1 cellular context compared by ENCODE assay signal in the genomic region with DNA sequence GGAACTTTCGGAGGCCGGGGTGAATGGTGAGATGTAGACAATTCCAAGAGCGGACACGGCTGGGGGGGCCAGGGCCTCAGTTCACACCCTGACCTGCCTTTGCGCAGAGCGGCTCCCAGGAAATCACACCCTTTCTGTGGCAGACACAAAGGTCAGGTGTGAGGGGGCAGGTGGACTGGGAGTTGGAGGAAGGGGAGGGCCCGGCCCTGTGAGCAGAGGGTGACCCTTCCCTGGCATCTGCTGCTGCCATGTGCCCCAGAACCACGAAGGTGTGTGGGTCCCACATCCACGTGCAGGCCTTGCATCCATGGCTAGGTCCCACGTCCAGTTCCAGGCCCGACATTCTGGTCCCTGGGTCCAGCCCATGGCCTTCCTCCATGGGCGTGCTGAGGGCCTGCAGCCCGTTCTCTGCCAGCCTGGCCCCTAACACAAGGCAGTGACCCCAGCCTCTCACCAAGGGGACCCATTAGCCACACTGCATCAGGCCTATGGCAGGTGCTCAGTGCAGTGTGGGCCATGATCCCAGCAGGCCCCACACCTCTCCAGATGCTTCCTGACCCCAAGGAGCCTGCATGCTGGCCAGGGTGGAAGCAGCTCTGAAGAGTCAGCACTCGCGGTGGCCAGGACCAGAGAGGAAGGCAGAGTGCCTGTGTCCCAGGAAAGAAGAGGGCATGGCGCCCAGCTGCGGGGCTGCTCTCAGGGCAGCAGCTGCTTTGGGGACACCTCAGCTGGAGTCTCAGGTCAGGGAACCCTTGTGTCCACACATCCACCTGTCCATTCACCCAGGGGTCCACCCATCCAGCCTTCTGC.
TF ChIP-seq lines count a peak whose summit lies in the region.

No MANE protein-coding gene starts in this region.

TF ChIP-seq in HepG2, 621 proteins besides CTCF, POLR2A, EP300 and RAD21 (continued from another document):
- TF ChIP-seq, protein P1, sequence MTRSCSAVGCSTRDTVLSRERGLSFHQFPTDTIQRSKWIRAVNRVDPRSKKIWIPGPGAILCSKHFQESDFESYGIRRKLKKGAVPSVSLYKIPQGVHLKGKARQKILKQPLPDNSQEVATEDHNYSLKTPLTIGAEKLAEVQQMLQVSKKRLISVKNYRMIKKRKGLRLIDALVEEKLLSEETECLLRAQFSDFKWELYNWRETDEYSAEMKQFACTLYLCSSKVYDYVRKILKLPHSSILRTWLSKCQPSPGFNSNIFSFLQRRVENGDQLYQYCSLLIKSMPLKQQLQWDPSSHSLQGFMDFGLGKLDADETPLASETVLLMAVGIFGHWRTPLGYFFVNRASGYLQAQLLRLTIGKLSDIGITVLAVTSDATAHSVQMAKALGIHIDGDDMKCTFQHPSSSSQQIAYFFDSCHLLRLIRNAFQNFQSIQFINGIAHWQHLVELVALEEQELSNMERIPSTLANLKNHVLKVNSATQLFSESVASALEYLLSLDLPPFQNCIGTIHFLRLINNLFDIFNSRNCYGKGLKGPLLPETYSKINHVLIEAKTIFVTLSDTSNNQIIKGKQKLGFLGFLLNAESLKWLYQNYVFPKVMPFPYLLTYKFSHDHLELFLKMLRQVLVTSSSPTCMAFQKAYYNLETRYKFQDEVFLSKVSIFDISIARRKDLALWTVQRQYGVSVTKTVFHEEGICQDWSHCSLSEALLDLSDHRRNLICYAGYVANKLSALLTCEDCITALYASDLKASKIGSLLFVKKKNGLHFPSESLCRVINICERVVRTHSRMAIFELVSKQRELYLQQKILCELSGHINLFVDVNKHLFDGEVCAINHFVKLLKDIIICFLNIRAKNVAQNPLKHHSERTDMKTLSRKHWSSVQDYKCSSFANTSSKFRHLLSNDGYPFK (CRISPR knock-in tag; IDR thresholded peaks at IDR 0.05; ENCODE audit: borderline replicate concordance) = peak; percentile 56; the same call in 1 of the 2 replicates
- TF ChIP-seq, protein P2, sequence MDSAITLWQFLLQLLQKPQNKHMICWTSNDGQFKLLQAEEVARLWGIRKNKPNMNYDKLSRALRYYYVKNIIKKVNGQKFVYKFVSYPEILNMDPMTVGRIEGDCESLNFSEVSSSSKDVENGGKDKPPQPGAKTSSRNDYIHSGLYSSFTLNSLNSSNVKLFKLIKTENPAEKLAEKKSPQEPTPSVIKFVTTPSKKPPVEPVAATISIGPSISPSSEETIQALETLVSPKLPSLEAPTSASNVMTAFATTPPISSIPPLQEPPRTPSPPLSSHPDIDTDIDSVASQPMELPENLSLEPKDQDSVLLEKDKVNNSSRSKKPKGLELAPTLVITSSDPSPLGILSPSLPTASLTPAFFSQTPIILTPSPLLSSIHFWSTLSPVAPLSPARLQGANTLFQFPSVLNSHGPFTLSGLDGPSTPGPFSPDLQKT (CRISPR knock-in tag; IDR thresholded peaks at IDR 0.05; ENCODE audit: borderline replicate concordance) = no peak
- no peak for TF ChIP-seq TBP (CRISPR knock-in tag; IDR thresholded peaks at IDR 0.05)
- TF ChIP-seq ZNF7 (CRISPR knock-in tag; IDR thresholded peaks at IDR 0.05) = peak; percentile 92
